ENCODE assay signal across 16 cellular contexts in genomic region chr12:111441107-111441928, GRCh38. TPM values are rescaled to one million over a fixed set of nuclear protein-coding genes. Genes with fewer than 3 reads are reported as not detected.
DNase-seq lines count a peak whose midpoint lies in the region; ATAC-seq and TF ChIP-seq lines count a peak whose summit lies in the region.
"Had no signal": no experiment of that assay in that cellular context is flagged by ENCODE, and none has a peak within 500 bp of the region (broad histone marks: within the 10 kb centered on the region; RNA-seq: fewer than 3 reads in every experiment).

No MANE protein-coding gene starts in this region.

- H3K27ac Mint-ChIP-seq in activated naive CD8-positive, alpha-beta T cell = peak overlapping the region; percentile 41
- peak overlapping the region; percentile 79 to 99 (median 95) for H3K27ac Mint-ChIP-seq in immature natural killer cell

- intact Hi-C loops in heart left ventricle (cut with DNase I) (no loop called here), left cardiac atrium (cut with DNase I) (no loop called here), transverse colon (cut with DNase I; ENCODE audit: low total_unique reads) (loop anchor here (5.0 kb wide), 1 partner anchor 34 kb away; the partner anchor contains the start of gene SH2B3)

- no peak overlapping the region for H3K4me3 ChIP-seq in heart left ventricle
- H3K4me3 ChIP-seq in transverse colon = no peak overlapping the region
- H3K4me3 ChIP-seq in tibial nerve = no peak overlapping the region
- H3K4me3 ChIP-seq: SJSA1, thoracic aorta had no signal

- H3K36me3 Mint-ChIP-seq in activated naive CD8-positive, alpha-beta T cell = no peaks in the 10 kb centered on the region
- peaks cover 4 to 9% (median 5%) of the 10 kb centered on the region in 3 donors for H3K36me3 Mint-ChIP-seq in immature natural killer cell

- peaks cover 87% of the 10 kb centered on the region for H3K4me1 Mint-ChIP-seq in activated naive CD8-positive, alpha-beta T cell (ENCODE audit: low read depth)
- H3K4me1 Mint-ChIP-seq in immature natural killer cell = peaks cover 98 to 99% of the 10 kb centered on the region in 2 donors

- TF ChIP-seq CTCF in heart left ventricle (IDR thresholded peaks at IDR 0.05) (no peak), transverse colon (IDR thresholded peaks at IDR 0.05) (no peak), tibial nerve (IDR thresholded peaks at IDR 0.05) (no peak)

- no peak for ATAC-seq in heart left ventricle
- no peak for ATAC-seq in left cardiac atrium
- no peak for ATAC-seq in left lobe of liver
- ATAC-seq in HG02981 (IDR thresholded peaks at IDR 0.05; ENCODE audit: unreplicated experiment) = no peak

- no peak for TF ChIP-seq EP300 in transverse colon (IDR thresholded peaks at IDR 0.05; ENCODE audit: low read depth)
- no peak for TF ChIP-seq EP300 in tibial nerve (IDR thresholded peaks at IDR 0.05)

- no peaks in the 10 kb centered on the region for H3K9me3 Mint-ChIP-seq in activated naive CD8-positive, alpha-beta T cell (ENCODE audit: low read depth)
- H3K9me3 Mint-ChIP-seq in immature natural killer cell = no peaks in the 10 kb centered on the region
- H3K9me3 Mint-ChIP-seq: mesothelial cell of epicardium had no signal

- H3K4me1 ChIP-seq in heart left ventricle (peaks cover 20 to 100% (median 94%) of the 10 kb centered on the region in 12 donors), transverse colon (peaks cover 36 to 91% (median 50%) of the 10 kb centered on the region in 4 donors), tibial nerve (peaks cover 0 to 93% (median 27%) of the 10 kb centered on the region in 4 donors)

- in situ Hi-C loops in transverse colon (cut with MboI; ENCODE audit: low pct_ligation_motif_present in 1 of 4, low pct_unique_long_range_greater_than_20kb in 1 of 4, low sequenced_read_pairs in 3 of 4) = no loop called here

- H3K27me3 ChIP-seq in heart left ventricle = no peaks in the 10 kb centered on the region
- H3K27me3 ChIP-seq in transverse colon = no peaks in the 10 kb centered on the region
- H3K27me3 ChIP-seq in tibial nerve = no peaks in the 10 kb centered on the region
- H3K27me3 ChIP-seq: SJSA1 had no signal

- TF ChIP-seq POLR2A in heart left ventricle (IDR thresholded peaks at IDR 0.05) (no peak), transverse colon (IDR thresholded peaks at IDR 0.05) (no peak), tibial nerve (IDR thresholded peaks at IDR 0.05) (no peak)

- H3K27me3 Mint-ChIP-seq in activated naive CD8-positive, alpha-beta T cell = no peaks in the 10 kb centered on the region
- H3K27me3 Mint-ChIP-seq in immature natural killer cell (ENCODE audit: low read depth in 3 of 3) = peaks cover 15 to 28% (median 17%) of the 10 kb centered on the region in 3 donors

- DNase-seq in heart left ventricle (peak in 1 of 5 donors; percentile 9), left cardiac atrium (no peak), immature natural killer cell (no peak), transverse colon (no peak), left lobe of liver (ENCODE audit: low spot score) (no peak), tibial nerve (ENCODE audit: low spot score in 2 of 2) (no peak)
- DNase-seq: amygdala; NCI-H2171; NK-92 treated with Interleukin-12 subunit alpha and Interleukin-12 subunit beta, amount 100 ng/mL, for 24 hours had no signal

- 82 to 87% (median 84%) methylated on average over 7 of the region's 7 CpGs for WGBS in heart left ventricle, 4 donors
- 88 to 100% methylated on average over 1 to 7 of the region's 7 CpGs for WGBS in transverse colon (ENCODE audit: low coverage in 1 of 2), 2 donors
- WGBS in tibial nerve, 2 donors = 87% methylated on average over 7 of the region's 7 CpGs

- H3K9me3 ChIP-seq in heart left ventricle = no peaks in the 10 kb centered on the region
- H3K9me3 ChIP-seq in transverse colon = no peaks in the 10 kb centered on the region
- H3K9me3 ChIP-seq in tibial nerve = no peaks in the 10 kb centered on the region
- H3K9me3 ChIP-seq: SJSA1, thoracic aorta had no signal

- H3K4me3 Mint-ChIP-seq in activated naive CD8-positive, alpha-beta T cell = no peak overlapping the region
- H3K4me3 Mint-ChIP-seq in immature natural killer cell = no peak overlapping the region
- H3K4me3 Mint-ChIP-seq: mesothelial cell of epicardium had no signal

- H3K27ac ChIP-seq in heart left ventricle = peak overlapping the region in 11 of 12 donors; percentile 22 to 89 (median 73)
- H3K27ac ChIP-seq in transverse colon = peak overlapping the region in 3 of 4 donors; percentile 13 to 77 (median 67)
- H3K27ac ChIP-seq in tibial nerve = peak overlapping the region in 2 of 4 donors; percentile 60 to 72
- H3K27ac ChIP-seq: parathyroid adenoma, SJSA1, thoracic aorta, VCaP had no signal

- H3K36me3 ChIP-seq in heart left ventricle = peaks cover 0 to 31% (median 4%) of the 10 kb centered on the region in 9 donors
- H3K36me3 ChIP-seq in transverse colon = no peaks in the 10 kb centered on the region
- H3K36me3 ChIP-seq in tibial nerve = peaks cover 0 to 37% (median 0%) of the 10 kb centered on the region in 3 donors

RNA-seq across cellular contexts. Expression of gene SH2B3, which starts 35.6 kb away (rescaled TPM):
- total RNA-seq in heart left ventricle (10 to 100 TPM; 35.8 to 76.7 (median 40.3) TPM), left cardiac atrium (10 to 100 TPM; 27.1 to 39.6 TPM), transverse colon (10 to 100 TPM; 22.3 to 99.1 (median 43.6) TPM), left lobe of liver (11.7 TPM), tibial nerve (10 to 100 TPM; 21.4 to 79.8 (median 36.3) TPM)
- polyA plus RNA-seq in heart left ventricle (10 to 100 TPM; 11.3 to 16.8 TPM), immature natural killer cell (10 to 100 TPM in 1 of 3 donors, 1 to 10 TPM in 1, under 1 TPM in 1; 0.08 to 13.5 (median 5.3) TPM)
